ENCODE assay signal across 20 cellular contexts in genomic region chr3:127062926-127063325, GRCh38.
DNase-seq lines count a peak whose midpoint lies in the region; ATAC-seq and TF ChIP-seq lines count a peak whose summit lies in the region.
"Had no signal": no experiment of that assay in that cellular context is flagged by ENCODE, and none has a peak within 500 bp of the region (broad histone marks: within the 10 kb centered on the region; RNA-seq: fewer than 3 reads in every experiment).

No MANE protein-coding gene starts in this region.

- H3K4me1 ChIP-seq in neural progenitor cell, result peaks cover 5% of the 10 kb centered on the region

- H3K27me3 ChIP-seq in neural progenitor cell, result no peaks in the 10 kb centered on the region

- no peak overlapping the region for H3K27ac ChIP-seq in neural progenitor cell
- H3K27ac ChIP-seq: C4-2B had no signal

- H3K4me3 Mint-ChIP-seq in chondrocyte (ENCODE audit: unreplicated experiment) (no peak overlapping the region), neural progenitor cell (no peak overlapping the region)
- H3K4me3 Mint-ChIP-seq in stimulated activated effector memory CD8-positive, alpha-beta T cell treated with anti-CD3 and anti-CD28 coated beads, Interleukin-12 subunit alpha, Interleukin-12 subunit beta, amount 100 ng/mL, for 72 hours, result no peak overlapping the region
- H3K4me3 Mint-ChIP-seq: IgD-negative memory B cell had no signal

- H3K27me3 Mint-ChIP-seq in chondrocyte (ENCODE audit: low read depth) (peaks cover 17% of the 10 kb centered on the region), neural progenitor cell (ENCODE audit: insufficient read depth, low read depth) (peaks cover 7% of the 10 kb centered on the region)

- intact Hi-C loops in left ventricle myocardium superior (cut with micrococcal nuclease), result no loop called here
- intact Hi-C loops in cardiac septum (cut with DNase I), result no loop called here

- no peak overlapping the region for H3K27ac Mint-ChIP-seq in chondrocyte (ENCODE audit: unreplicated experiment)
- H3K27ac Mint-ChIP-seq in neural progenitor cell, result no peak overlapping the region
- H3K27ac Mint-ChIP-seq in stimulated activated effector memory CD8-positive, alpha-beta T cell treated with anti-CD3 and anti-CD28 coated beads, Interleukin-12 subunit alpha, Interleukin-12 subunit beta, amount 100 ng/mL, for 72 hours, result no peak overlapping the region
- H3K27ac Mint-ChIP-seq: IgD-negative memory B cell had no signal

- no peaks in the 10 kb centered on the region for H3K36me3 ChIP-seq in neural progenitor cell

- H3K9me3 Mint-ChIP-seq in chondrocyte (ENCODE audit: low read depth), result peaks cover 10% of the 10 kb centered on the region
- H3K9me3 Mint-ChIP-seq in neural progenitor cell, result peaks cover 3% of the 10 kb centered on the region
- H3K9me3 Mint-ChIP-seq in stimulated activated effector memory CD8-positive, alpha-beta T cell treated with anti-CD3 and anti-CD28 coated beads, Interleukin-12 subunit alpha, Interleukin-12 subunit beta, amount 100 ng/mL, for 72 hours, result no peaks in the 10 kb centered on the region

- peak overlapping the region; percentile 63 for H2AFZ ChIP-seq in neural progenitor cell (replicated peaks)

- peaks cover 7% of the 10 kb centered on the region for H3F3A ChIP-seq in neural progenitor cell (ENCODE audit: low read depth)

- H3K4me3 ChIP-seq in neural progenitor cell, result no peak overlapping the region

- ATAC-seq in left ventricle myocardium superior (no peak), GM21737 (IDR thresholded peaks at IDR 0.05; ENCODE audit: unreplicated experiment) (no peak)
- peak; percentile 4 for ATAC-seq in stimulated activated effector memory CD8-positive, alpha-beta T cell treated with anti-CD3 and anti-CD28 coated beads, Interleukin-12 subunit alpha, Interleukin-12 subunit beta, amount 100 ng/mL, for 72 hours

- TF ChIP-seq CTCF in chondrocyte (IDR thresholded peaks at IDR 0.05) (no peak), neural progenitor cell (IDR thresholded peaks at IDR 0.05) (no peak)

- H4K20me1 ChIP-seq in neural progenitor cell (ENCODE audit: low read depth), result no peaks in the 10 kb centered on the region

- H3K4me1 Mint-ChIP-seq in chondrocyte (ENCODE audit: low read depth) (peaks cover 2% of the 10 kb centered on the region), neural progenitor cell (peaks cover 23% of the 10 kb centered on the region)
- H3K4me1 Mint-ChIP-seq in stimulated activated effector memory CD8-positive, alpha-beta T cell treated with anti-CD3 and anti-CD28 coated beads, Interleukin-12 subunit alpha, Interleukin-12 subunit beta, amount 100 ng/mL, for 72 hours, result no peaks in the 10 kb centered on the region
- H3K4me1 Mint-ChIP-seq: IgD-negative memory B cell had no signal

- no peaks in the 10 kb centered on the region for H3K79me2 ChIP-seq in neural progenitor cell (ENCODE audit: low read depth)

- peak; percentile 17 for DNase-seq in left ventricle myocardium superior
- DNase-seq in cardiac septum (ENCODE audit: low spot score), result no peak
- DNase-seq in chondrocyte (ENCODE audit: low spot score), result peak; percentile 60
- no peak for DNase-seq in neural progenitor cell (ENCODE audit: low spot score)
- DNase-seq in stimulated activated effector memory CD8-positive, alpha-beta T cell treated with anti-CD3 and anti-CD28 coated beads, Interleukin-12 subunit alpha, Interleukin-12 subunit beta, amount 100 ng/mL, for 72 hours (ENCODE audit: low spot score in 2 of 2), result no peak
- DNase-seq in central memory CD4-positive, alpha-beta T cell, result no peak
- DNase-seq in stimulated activated CD8-positive, alpha-beta memory T cell treated with anti-CD3 and anti-CD28 coated beads, Interleukin-4, amount 100 ng/mL, for 48 hours, result no peak
- DNase-seq: GDM1; GOT3; HCEC 1CT; MV-4-11; NCI-H1105 treated with DMSO at 0.1 percent for 48 hours; NCI-H2029 treated with DMSO at 0.1 percent for 48 hours; NCI-H345; NCI-H524; NCI-H774; NK-92 treated with Interleukin-12 subunit alpha and Interleukin-12 subunit beta, amount 100 ng/mL, for 24 hours had no signal

- no peak overlapping the region for H3K4me2 ChIP-seq in neural progenitor cell

- H3K9ac ChIP-seq in neural progenitor cell, result no peak overlapping the region

- H3K36me3 Mint-ChIP-seq in chondrocyte (ENCODE audit: low read depth) (peaks cover 1% of the 10 kb centered on the region), neural progenitor cell (no peaks in the 10 kb centered on the region)
- H3K36me3 Mint-ChIP-seq in stimulated activated effector memory CD8-positive, alpha-beta T cell treated with anti-CD3 and anti-CD28 coated beads, Interleukin-12 subunit alpha, Interleukin-12 subunit beta, amount 100 ng/mL, for 72 hours, result no peaks in the 10 kb centered on the region

- H3K9me3 ChIP-seq in neural progenitor cell (ENCODE audit: low read depth), result no peaks in the 10 kb centered on the region

Comparison
In these comparisons a context has a peak if more than half of its experiments do, and no peak if none do; other contexts are left out.
1. DNase-seq: peak in left ventricle myocardium superior (single experiment) and chondrocyte (single experiment); none in cardiac septum (single experiment), neural progenitor cell (single experiment), stimulated activated effector memory CD8-positive, alpha-beta T cell treated with anti-CD3 and anti-CD28 coated beads, Interleukin-12 subunit alpha, Interleukin-12 subunit beta, amount 100 ng/mL, for 72 hours (0 of 2), central memory CD4-positive, alpha-beta T cell (single experiment) and stimulated activated CD8-positive, alpha-beta memory T cell treated with anti-CD3 and anti-CD28 coated beads, Interleukin-4, amount 100 ng/mL, for 48 hours (single experiment).